ENCODE assay signal across 37 cellular contexts in genomic region chr18:73739098-73739497, GRCh38.
A peak's percentile ranks its signal among the peaks of the same experiment; 100 is the strongest.
DNase-seq lines count a peak whose midpoint lies in the region; ATAC-seq, FAIRE-seq and TF ChIP-seq lines count a peak whose summit lies in the region.
"Had no signal": no experiment of that assay in that cellular context is flagged by ENCODE, and none has a peak within 500 bp of the region (broad histone marks: within the 10 kb centered on the region; RNA-seq: fewer than 3 reads in every experiment).

No MANE protein-coding gene starts in this region.

- no peak for TF ChIP-seq POLR2A in HepG2 (IDR thresholded peaks at IDR 0.05; ENCODE audit: insufficient read depth in 1 of 2, low read depth in 2 of 2, low read length in 2 of 2)

- in situ Hi-C loops in HepG2 (cut with HindIII; ENCODE audit: extremely low pct_ligation_motif_present, low pct_unique_long_range_greater_than_20kb) = no loop called here

- H4K20me1 ChIP-seq in keratinocyte (ENCODE audit: control insufficient read depth, extremely low read depth, insufficient read depth, low read length) (no peaks in the 10 kb centered on the region), HepG2 (ENCODE audit: insufficient read depth, low read length) (no peaks in the 10 kb centered on the region)

- no peak overlapping the region for H3K4me3 Mint-ChIP-seq in activated naive CD8-positive, alpha-beta T cell treated with anti-CD3 and anti-CD28 coated beads, Interleukin-2, amount 50 U/mL, for 24 hours
- H3K4me3 Mint-ChIP-seq: activated CD4-positive, alpha-beta T cell treated with anti-CD3 and anti-CD28 coated beads, Interleukin-2, amount 10 ng/mL, durations not matched to agents 24 days and 14 days; activated naive CD4-positive, alpha-beta T cell treated with anti-CD3 and anti-CD28 coated beads, Interleukin-2, amount 50 U/mL, for 24 hours; CD4-positive, alpha-beta T cell; endodermal cell; immature natural killer cell; neural crest cell; stimulated activated naive CD8-positive, alpha-beta T cell treated with anti-CD3 and anti-CD28 coated beads, Interleukin-15, amount 100 ng/mL, for 72 hours had no signal

- WGBS in HepG2 (ENCODE audit: low lambda C conversion rate) = 0% methylated on average over 3 of the region's 3 CpGs

- H3K36me3 Mint-ChIP-seq in activated naive CD8-positive, alpha-beta T cell treated with anti-CD3 and anti-CD28 coated beads, Interleukin-2, amount 50 U/mL, for 24 hours (ENCODE audit: low read depth) = no peaks in the 10 kb centered on the region
- H3K36me3 Mint-ChIP-seq: activated naive CD4-positive, alpha-beta T cell treated with anti-CD3 and anti-CD28 coated beads, Interleukin-2, amount 50 U/mL, for 24 hours; immature natural killer cell had no signal

- no peaks in the 10 kb centered on the region for H3K9me1 ChIP-seq in keratinocyte (ENCODE audit: control insufficient read depth, extremely low read depth, insufficient read depth, low read length)

- no peak overlapping the region for H2AFZ ChIP-seq in keratinocyte (ENCODE audit: control insufficient read depth, low read length)
- no peak overlapping the region for H2AFZ ChIP-seq in HepG2 (ENCODE audit: low read length)

- TF ChIP-seq RAD21 in HepG2 (CRISPR knock-in tag; IDR thresholded peaks at IDR 0.05) = no peak

- H3K27ac ChIP-seq in keratinocyte (ENCODE audit: control insufficient read depth, insufficient read depth, low read length) = no peak overlapping the region
- no peak overlapping the region for H3K27ac ChIP-seq in HepG2 (ENCODE audit: extremely low read length, insufficient read depth, low read length)
- H3K27ac ChIP-seq: esophagus squamous epithelium, right lobe of liver, thoracic aorta, vagina had no signal

- H3K4me1 ChIP-seq in keratinocyte (ENCODE audit: control insufficient read depth, extremely low read depth, insufficient read depth, low read length) (peaks cover 46% of the 10 kb centered on the region), HepG2 (ENCODE audit: insufficient read depth, low read length) (no peaks in the 10 kb centered on the region)
- H3K4me1 ChIP-seq: esophagus squamous epithelium, right lobe of liver, vagina had no signal

- intact Hi-C loops in HepG2 (cut with micrococcal nuclease; ENCODE audit: unreplicated experiment) = no loop called here

- no peak for ATAC-seq in HepG2
- ATAC-seq in activated naive CD8-positive, alpha-beta T cell treated with anti-CD3 and anti-CD28 coated beads, Interleukin-2, amount 50 U/mL, for 24 hours = no peak
- ATAC-seq: left lobe of liver; Panc1; right lobe of liver; stimulated activated naive CD8-positive, alpha-beta T cell treated with anti-CD3 and anti-CD28 coated beads, Interleukin-15, amount 100 ng/mL, for 72 hours had no signal

- no peaks in the 10 kb centered on the region for H3K9me3 Mint-ChIP-seq in activated naive CD8-positive, alpha-beta T cell treated with anti-CD3 and anti-CD28 coated beads, Interleukin-2, amount 50 U/mL, for 24 hours
- H3K9me3 Mint-ChIP-seq: activated CD4-positive, alpha-beta T cell treated with anti-CD3 and anti-CD28 coated beads, Interleukin-2, amount 10 ng/mL, durations not matched to agents 24 days and 14 days; activated naive CD4-positive, alpha-beta T cell treated with anti-CD3 and anti-CD28 coated beads, Interleukin-2, amount 50 U/mL, for 24 hours; activated T-helper 2 cell treated with anti-CD3 and anti-CD28 coated beads, Interferon-gamma antibody, Interleukin-2, Interleukin-4, amounts not matched to agents 10 μg/mL and 5 μg/mL and 100 μg/mL, durations not matched to agents 14 hours and 24 hours and 36 hours; CD4-positive, alpha-beta T cell; endodermal cell; neural crest cell; stimulated activated naive CD8-positive, alpha-beta T cell treated with anti-CD3 and anti-CD28 coated beads, Interleukin-15, amount 100 ng/mL, for 72 hours had no signal

- no peaks in the 10 kb centered on the region for H3K4me1 Mint-ChIP-seq in activated naive CD8-positive, alpha-beta T cell treated with anti-CD3 and anti-CD28 coated beads, Interleukin-2, amount 50 U/mL, for 24 hours
- H3K4me1 Mint-ChIP-seq: activated CD4-positive, alpha-beta T cell treated with anti-CD3 and anti-CD28 coated beads, Interleukin-2, amount 10 ng/mL, durations not matched to agents 24 days and 14 days; activated naive CD4-positive, alpha-beta T cell treated with anti-CD3 and anti-CD28 coated beads, Interleukin-2, amount 50 U/mL, for 24 hours; immature natural killer cell; neural crest cell; stimulated activated naive CD8-positive, alpha-beta T cell treated with anti-CD3 and anti-CD28 coated beads, Interleukin-15, amount 100 ng/mL, for 72 hours had no signal

- H3K4me2 ChIP-seq in keratinocyte (ENCODE audit: control insufficient read depth, extremely low read depth, insufficient read depth, low read depth, low read length) = peak overlapping the region; percentile 45
- H3K4me2 ChIP-seq in HepG2 (ENCODE audit: low read depth, low read length) = no peak overlapping the region

- peaks cover 3% of the 10 kb centered on the region for H3K27me3 Mint-ChIP-seq in activated naive CD8-positive, alpha-beta T cell treated with anti-CD3 and anti-CD28 coated beads, Interleukin-2, amount 50 U/mL, for 24 hours
- H3K27me3 Mint-ChIP-seq: CD4-positive, alpha-beta T cell; stimulated activated naive CD8-positive, alpha-beta T cell treated with anti-CD3 and anti-CD28 coated beads, Interleukin-15, amount 100 ng/mL, for 72 hours had no signal

- H3K27ac Mint-ChIP-seq in activated naive CD8-positive, alpha-beta T cell treated with anti-CD3 and anti-CD28 coated beads, Interleukin-2, amount 50 U/mL, for 24 hours = no peak overlapping the region
- H3K27ac Mint-ChIP-seq: activated CD4-positive, alpha-beta T cell treated with anti-CD3 and anti-CD28 coated beads, Interleukin-2, amount 10 ng/mL, durations not matched to agents 24 days and 14 days; activated naive CD4-positive, alpha-beta T cell treated with anti-CD3 and anti-CD28 coated beads, Interleukin-2, amount 50 U/mL, for 24 hours; activated T-helper 2 cell treated with anti-CD3 and anti-CD28 coated beads, Interferon-gamma antibody, Interleukin-2, Interleukin-4, amounts not matched to agents 10 μg/mL and 5 μg/mL and 100 μg/mL, durations not matched to agents 14 hours and 24 hours and 36 hours; CD4-positive, alpha-beta T cell; endodermal cell; immature natural killer cell; stimulated activated naive CD8-positive, alpha-beta T cell treated with anti-CD3 and anti-CD28 coated beads, Interleukin-15, amount 100 ng/mL, for 72 hours had no signal

- no peak overlapping the region for H3K4me3 ChIP-seq in bronchial epithelial cell (ENCODE audit: low read depth, low read length)
- H3K4me3 ChIP-seq in keratinocyte (ENCODE audit: control insufficient read depth in 2 of 3, extremely low read depth in 1 of 3, insufficient read depth in 2 of 3, low read depth in 1 of 3, low read length in 3 of 3) = no peak overlapping the region
- no peak overlapping the region for H3K4me3 ChIP-seq in HepG2 (replicated peaks in 1 of 3; ENCODE audit: insufficient read depth in 1 of 3, low read depth in 2 of 3, low read length in 3 of 3)
- H3K4me3 ChIP-seq: esophagus squamous epithelium, right lobe of liver, thoracic aorta, vagina had no signal

- CTCF ChIA-PET in HepG2 (lab: Yijun Ruan, JAX; ENCODE audit: low intra/inter-chr PET ratio, low total read pairs) = no interaction called here

- POLR2A ChIA-PET in HepG2 (lab: Yijun Ruan, JAX) = no interaction called here

- dilution Hi-C loops in keratinocyte (cut with MboI; ENCODE audit: extremely low pct_ligation_motif_present, low sequenced_read_pairs) = no loop called here

- no TSS peak for BruUV-seq in HepG2 (replicated peaks; lab: Mats Ljungman, UMichigan)

- H3K9me3 ChIP-seq in keratinocyte (ENCODE audit: control insufficient read depth, low read depth, low read length) (no peaks in the 10 kb centered on the region), HepG2 (ENCODE audit: low read length) (no peaks in the 10 kb centered on the region)
- H3K9me3 ChIP-seq: esophagus squamous epithelium, right lobe of liver, thoracic aorta, vagina had no signal

- H3K79me2 ChIP-seq in keratinocyte (ENCODE audit: control insufficient read depth, insufficient read depth, low read length) = no peaks in the 10 kb centered on the region
- H3K79me2 ChIP-seq in HepG2 (ENCODE audit: insufficient read depth, low read length) = no peaks in the 10 kb centered on the region

- TF ChIP-seq EP300 in HepG2 (IDR thresholded peaks at IDR 0.05; ENCODE audit: low read depth in 2 of 2, low read length in 2 of 2) (no peak), HepG2 (CRISPR knock-in tag; IDR thresholded peaks at IDR 0.05; ENCODE audit: borderline replicate concordance) (no peak)

- H3K36me3 ChIP-seq in bronchial epithelial cell (ENCODE audit: control insufficient read depth, insufficient read depth, low read length) = no peaks in the 10 kb centered on the region
- H3K36me3 ChIP-seq in keratinocyte (ENCODE audit: control insufficient read depth in 2 of 2, extremely low read depth in 1 of 2, insufficient read depth in 2 of 2, low read length in 2 of 2) = no peaks in the 10 kb centered on the region
- no peaks in the 10 kb centered on the region for H3K36me3 ChIP-seq in HepG2 (replicated peaks in 1 of 2; ENCODE audit: control insufficient read depth in 1 of 2, insufficient read depth in 2 of 2, low read length in 2 of 2)
- H3K36me3 ChIP-seq: esophagus squamous epithelium, right lobe of liver, thoracic aorta, vagina had no signal

- H3K27me3 ChIP-seq in bronchial epithelial cell (ENCODE audit: control insufficient read depth, insufficient read depth, low read length) (no peaks in the 10 kb centered on the region), keratinocyte (ENCODE audit: control insufficient read depth, extremely low read depth, insufficient read depth, low read length) (no peaks in the 10 kb centered on the region), HepG2 (ENCODE audit: control insufficient read depth in 1 of 2, insufficient read depth in 2 of 2, low read length in 2 of 2) (no peaks in the 10 kb centered on the region)
- H3K27me3 ChIP-seq: esophagus squamous epithelium, right lobe of liver, vagina had no signal

- no peak overlapping the region for H3K9ac ChIP-seq in keratinocyte (ENCODE audit: control insufficient read depth, extremely low read depth, insufficient read depth, low read length)
- no peak overlapping the region for H3K9ac ChIP-seq in HepG2 (ENCODE audit: insufficient read depth, low read depth, low read length)

- TF ChIP-seq CTCF in D721Med (IDR thresholded peaks at IDR 0.05; ENCODE audit: insufficient read depth, missing control alignments) (no peak), bronchial epithelial cell (IDR thresholded peaks at IDR 0.05; ENCODE audit: insufficient read depth, low read length, severe bottlenecking) (no peak), keratinocyte (optimal IDR thresholded peaks at IDR 0.05 in 1 of 3, IDR thresholded peaks at IDR 0.05 in 1 of 3, conservative IDR thresholded peaks at IDR 0.05 in 1 of 3; ENCODE audit: extremely low read depth in 1 of 3, insufficient read depth in 2 of 3, low read length in 3 of 3) (no peak), HepG2 (CRISPR knock-in tag; IDR thresholded peaks at IDR 0.05) (no peak)

- no peak for DNase-seq in D721Med (ENCODE audit: insufficient read length, low spot score)
- peak; percentile 27 for DNase-seq in RCC 7860 (ENCODE audit: low spot score)
- DNase-seq in bronchial epithelial cell (ENCODE audit: low read depth) = peak; percentile 58
- DNase-seq in keratinocyte (ENCODE audit: low read depth, low spot score) = no peak
- DNase-seq in HepG2 (ENCODE audit: low spot score) = no peak
- DNase-seq in activated naive CD8-positive, alpha-beta T cell treated with anti-CD3 and anti-CD28 coated beads, Interleukin-2, amount 50 U/mL, for 24 hours = no peak
- DNase-seq in D341Med (ENCODE audit: low spot score) = no peak
- DNase-seq in DMS153 (lab: John Stamatoyannopoulos, UW) = no peak
- DNase-seq: activated CD4-positive, alpha-beta T cell treated with anti-CD3 and anti-CD28 coated beads, Interleukin-2, amount 10 ng/mL, durations not matched to agents 24 days and 14 days; activated CD8-positive, alpha-beta memory T cell treated with anti-CD3 and anti-CD28 coated beads for 24 hours; activated T-cell treated with anti-CD3 and anti-CD28 coated beads for 4 hours; CD4-positive, alpha-beta T cell; central memory CD4-positive, alpha-beta T cell; endodermal cell; esophagus squamous epithelium; H7; immature natural killer cell; Karpas-422; mesenchymal stem cell; MV-4-11; NCI-H1436 treated with DMSO at 0.1 percent for 48 hours; NCI-H2081 treated with DMSO at 0.1 percent for 48 hours; NCI-H345; NCI-H69; posterior cingulate gyrus; right lobe of liver; SIG-M5; stimulated activated CD8-positive, alpha-beta memory T cell treated with anti-CD3 and anti-CD28 coated beads, Interleukin-4, amount 100 ng/mL, for 48 hours; stimulated activated naive CD8-positive, alpha-beta T cell treated with anti-CD3 and anti-CD28 coated beads, Interleukin-15, amount 100 ng/mL, for 72 hours had no signal

- FAIRE-seq in D721Med (lab: Jason Lieb, UNC) (peak; percentile 38), RCC 7860 (lab: Jason Lieb, UNC) (no peak), bronchial epithelial cell (lab: Jason Lieb, UNC) (no peak), keratinocyte (lab: Jason Lieb, UNC) (peak; percentile 86), HepG2 (lab: Jason Lieb, UNC) (no peak)
- FAIRE-seq: A204.1 had no signal

Comparison
In these comparisons a context has a peak if more than half of its experiments do, and no peak if none do; other contexts are left out.
1. DNase-seq: peak in RCC 7860 (single experiment) and bronchial epithelial cell (single experiment); none in D721Med (single experiment), keratinocyte (single experiment), HepG2 (single experiment), activated naive CD8-positive, alpha-beta T cell treated with anti-CD3 and anti-CD28 coated beads, Interleukin-2, amount 50 U/mL, for 24 hours (single experiment), D341Med (single experiment) and DMS153 (single experiment).